In genomic region chr19:29875931-29876330, GRCh38 we compare ENCODE assay signal across 21 cellular contexts.
"Had no signal": no experiment of that assay in that cellular context is flagged by ENCODE, and none has a peak within 500 bp of the region (broad histone marks: within the 10 kb centered on the region; RNA-seq: fewer than 3 reads in every experiment).

No MANE protein-coding gene starts in this region.

- H3K36me3 ChIP-seq: heart right ventricle, stomach, suprapubic skin, tibial nerve had no signal

- H3K9me3 ChIP-seq: heart right ventricle, stomach, suprapubic skin, tibial nerve had no signal

- H3K27ac ChIP-seq: heart right ventricle, stomach, suprapubic skin, tibial nerve had no signal

- H3K27ac Mint-ChIP-seq: activated CD4-positive, alpha-beta T cell treated with anti-CD3 and anti-CD28 coated beads for 36 hours; activated naive CD4-positive, alpha-beta T cell treated with anti-CD3 and anti-CD28 coated beads for 36 hours; activated naive CD8-positive, alpha-beta T cell treated with anti-CD3 and anti-CD28 coated beads, Interleukin-2, amount 50 U/mL, for 24 hours; activated T-cell treated with anti-CD3 and anti-CD28 coated beads, Interleukin-2, amount 50 U/mL, for 24 hours; activated T-helper 17 cell treated with anti-CD3 and anti-CD28 coated beads, Interleukin-2, amount 50 U/mL, for 72 hours; dendritic cell treated with granulocyte-macrophage colony-stimulating factor and Interleukin-4, amounts not matched to agents 40 ng/mL and 50 ng/mL, for 4 days; memory B cell; natural killer cell treated with Interleukin-12 subunit alpha and Interleukin-12 subunit beta and Interleukin-15 and Interleukin-18, amount 100 ng/mL, for 72 hours had no signal

- H3K4me3 ChIP-seq: heart right ventricle, stomach, suprapubic skin, tibial nerve had no signal

- H3K4me3 Mint-ChIP-seq: activated CD4-positive, alpha-beta T cell treated with anti-CD3 and anti-CD28 coated beads for 36 hours; activated naive CD4-positive, alpha-beta T cell treated with anti-CD3 and anti-CD28 coated beads for 36 hours; activated naive CD8-positive, alpha-beta T cell treated with anti-CD3 and anti-CD28 coated beads, Interleukin-2, amount 50 U/mL, for 24 hours; activated T-cell treated with anti-CD3 and anti-CD28 coated beads, Interleukin-2, amount 50 U/mL, for 24 hours; activated T-helper 17 cell treated with anti-CD3 and anti-CD28 coated beads, Interleukin-2, amount 50 U/mL, for 72 hours; dendritic cell treated with granulocyte-macrophage colony-stimulating factor and Interleukin-4, amounts not matched to agents 40 ng/mL and 50 ng/mL, for 4 days; natural killer cell treated with Interleukin-12 subunit alpha and Interleukin-12 subunit beta and Interleukin-15 and Interleukin-18, amount 100 ng/mL, for 72 hours had no signal

- DNase-seq: activated B cell treated with CpG ODN at 0.5 μM for 24 hours; activated CD4-positive, alpha-beta T cell treated with anti-CD3 and anti-CD28 coated beads for 36 hours; activated CD4-positive, alpha-beta T cell treated with anti-CD3 and anti-CD28 coated beads, Interleukin-2, amount 50 U/mL, for 4 hours; activated CD8-positive, alpha-beta memory T cell treated with anti-CD3 and anti-CD28 coated beads for 24 hours; activated CD8-positive, alpha-beta memory T cell treated with anti-CD3 and anti-CD28 coated beads, Interleukin-2, amount 50 U/mL, for 4 hours; activated naive CD4-positive, alpha-beta T cell treated with anti-CD3 and anti-CD28 coated beads for 36 hours; activated naive CD8-positive, alpha-beta T cell treated with anti-CD3 and anti-CD28 coated beads, Interleukin-2, amount 50 U/mL, for 24 hours; activated T-cell treated with anti-CD3 and anti-CD28 coated beads, Interleukin-2, amount 50 U/mL, for 24 hours; effector CD4-positive, alpha-beta T cell; heart right ventricle; islet precursor cell; left colon; stimulated activated CD4-positive, alpha-beta T cell treated with anti-CD3 and anti-CD28 coated beads, Interleukin-12 subunit alpha, Interleukin-12 subunit beta, amount 100 ng/mL, for 4 hours; stomach; T1000 had no signal

- H3K36me3 Mint-ChIP-seq: memory B cell; natural killer cell treated with Interleukin-12 subunit alpha and Interleukin-12 subunit beta and Interleukin-15 and Interleukin-18, amount 100 ng/mL, for 72 hours had no signal

- H3K4me1 Mint-ChIP-seq: activated T-helper 17 cell treated with anti-CD3 and anti-CD28 coated beads, Interleukin-2, amount 50 U/mL, for 72 hours had no signal

- H3K9me3 Mint-ChIP-seq: activated B cell treated with CpG ODN at 0.5 μM for 24 hours; activated naive CD4-positive, alpha-beta T cell treated with anti-CD3 and anti-CD28 coated beads for 36 hours; activated naive CD8-positive, alpha-beta T cell treated with anti-CD3 and anti-CD28 coated beads, Interleukin-2, amount 50 U/mL, for 24 hours; activated T-cell treated with anti-CD3 and anti-CD28 coated beads, Interleukin-2, amount 50 U/mL, for 24 hours; activated T-helper 17 cell treated with anti-CD3 and anti-CD28 coated beads, Interleukin-2, amount 50 U/mL, for 72 hours; dendritic cell treated with granulocyte-macrophage colony-stimulating factor and Interleukin-4, amounts not matched to agents 40 ng/mL and 50 ng/mL, for 4 days; memory B cell; natural killer cell treated with Interleukin-12 subunit alpha and Interleukin-12 subunit beta and Interleukin-15 and Interleukin-18, amount 100 ng/mL, for 72 hours had no signal
